In the genomic region with DNA sequence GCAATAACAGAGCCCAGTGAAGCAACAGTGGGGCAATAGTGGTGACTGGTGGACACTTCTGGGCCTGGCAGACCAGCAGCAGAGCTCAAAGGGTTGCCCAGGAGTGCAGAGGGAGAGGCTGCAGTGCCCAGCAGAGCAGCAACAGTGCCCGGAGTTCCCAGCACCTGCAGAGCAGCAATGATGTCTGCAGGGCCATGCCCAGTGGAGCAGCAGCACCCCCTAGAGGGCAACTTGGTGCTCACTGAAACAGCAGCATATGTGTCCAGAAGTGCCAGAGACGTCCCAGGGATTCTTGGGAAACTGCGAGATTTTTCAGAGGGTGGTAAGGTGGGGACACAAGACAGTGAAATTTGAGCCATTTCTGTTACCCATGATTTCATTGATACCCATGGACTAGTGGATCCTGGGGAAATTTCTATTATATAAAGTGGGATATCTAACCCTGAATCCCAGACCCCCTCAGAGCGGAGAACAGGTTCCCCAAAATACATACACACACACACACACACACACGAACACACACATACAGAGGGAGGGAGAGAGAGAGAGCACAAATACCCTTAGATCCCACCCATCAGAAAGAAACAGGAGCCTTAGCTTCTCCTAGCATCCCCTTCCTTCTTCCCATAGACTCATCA, we compare ENCODE assay signal across 8 cellular contexts.
DNase-seq lines count a peak whose midpoint lies in the region; ATAC-seq, FAIRE-seq and TF ChIP-seq lines count a peak whose summit lies in the region.

No MANE protein-coding gene starts in this region.

- no peak overlapping the region for H3K4me3 Mint-ChIP-seq in memory B cell
- no peak overlapping the region for H3K4me3 Mint-ChIP-seq in stimulated activated naive CD8-positive, alpha-beta T cell treated with anti-CD3 and anti-CD28 coated beads, Interleukin-15, amount 100 ng/mL, for 72 hours

- TF ChIP-seq POLR2A in GM12891 (IDR thresholded peaks at IDR 0.05; ENCODE audit: low read depth, low read length), result no peak

- peak; percentile 76 for FAIRE-seq in GM12891 (lab: Jason Lieb, UNC)

- H3K9me3 Mint-ChIP-seq in memory B cell, result no peaks in the 10 kb centered on the region
- no peaks in the 10 kb centered on the region for H3K9me3 Mint-ChIP-seq in stimulated activated naive CD8-positive, alpha-beta T cell treated with anti-CD3 and anti-CD28 coated beads, Interleukin-15, amount 100 ng/mL, for 72 hours

- no peak overlapping the region for H3K27ac ChIP-seq in VCaP

- H3K4me1 Mint-ChIP-seq in memory B cell, result no peaks in the 10 kb centered on the region
- no peaks in the 10 kb centered on the region for H3K4me1 Mint-ChIP-seq in stimulated activated naive CD8-positive, alpha-beta T cell treated with anti-CD3 and anti-CD28 coated beads, Interleukin-15, amount 100 ng/mL, for 72 hours

- no peak overlapping the region for H3K27ac Mint-ChIP-seq in memory B cell
- no peak overlapping the region for H3K27ac Mint-ChIP-seq in stimulated activated naive CD8-positive, alpha-beta T cell treated with anti-CD3 and anti-CD28 coated beads, Interleukin-15, amount 100 ng/mL, for 72 hours

- peak; percentile 99 for TF ChIP-seq CTCF in VCaP (conservative IDR thresholded peaks at IDR 0.05)

- H3K27me3 Mint-ChIP-seq in memory B cell, result peaks cover 5% of the 10 kb centered on the region
- H3K27me3 Mint-ChIP-seq in stimulated activated naive CD8-positive, alpha-beta T cell treated with anti-CD3 and anti-CD28 coated beads, Interleukin-15, amount 100 ng/mL, for 72 hours, result peaks cover 12% of the 10 kb centered on the region

- no peak for ATAC-seq in memory B cell (ENCODE audit: low read depth)
- ATAC-seq in stimulated activated naive CD8-positive, alpha-beta T cell treated with anti-CD3 and anti-CD28 coated beads, Interleukin-15, amount 100 ng/mL, for 72 hours, result peak; percentile 76

- no peaks in the 10 kb centered on the region for H3K36me3 Mint-ChIP-seq in memory B cell

- DNase-seq in AG08396 (ENCODE audit: low spot score) (peak; percentile 82), GM12891 (ENCODE audit: insufficient read length, low spot score) (peak; percentile 58), NCI-H2107 (lab: John Stamatoyannopoulos, UW) (peak; percentile 64), memory B cell (ENCODE audit: low spot score in 2 of 2) (peak; percentile 5 to 38), cortex of kidney (lab: John Stamatoyannopoulos, UW) (no peak)
- DNase-seq in effector CD4-positive, alpha-beta T cell, result peak; percentile 13
- DNase-seq in stimulated activated naive CD8-positive, alpha-beta T cell treated with anti-CD3 and anti-CD28 coated beads, Interleukin-15, amount 100 ng/mL, for 72 hours, result peak; percentile 60 to 63

TF ChIP-seq in GM12891, 5 proteins besides CTCF, POLR2A, EP300 and RAD21:
- no peak for TF ChIP-seq TAF1 (IDR thresholded peaks at IDR 0.05; ENCODE audit: low read depth, low read length)
- TF ChIP-seq POU2F2 (IDR thresholded peaks at IDR 0.05; ENCODE audit: low read depth, low read length), result no peak
- TF ChIP-seq SPI1 (IDR thresholded peaks at IDR 0.05; ENCODE audit: low read depth, low read length), result no peak
- no peak for TF ChIP-seq POLR2AphosphoS5 (IDR thresholded peaks at IDR 0.05; ENCODE audit: low read depth, low read length)
- no peak for TF ChIP-seq PAX5 (IDR thresholded peaks at IDR 0.05; ENCODE audit: insufficient read depth, low read length, severe bottlenecking)
